In genomic region chr3:14538451-14539088, GRCh38 we compare ENCODE assay signal across 17 cellular contexts. TPM values are rescaled to one million over a fixed set of nuclear protein-coding genes. Genes with fewer than 3 reads are reported as not detected.
A peak's percentile ranks its signal among the peaks of the same experiment; 100 is the strongest.
DNase-seq lines count a peak whose midpoint lies in the region; ATAC-seq and TF ChIP-seq lines count a peak whose summit lies in the region.
"Had no signal": no experiment of that assay in that cellular context is flagged by ENCODE, and none has a peak within 500 bp of the region (broad histone marks: within the 10 kb centered on the region; RNA-seq: fewer than 3 reads in every experiment).

No MANE protein-coding gene starts in this region.

- no peaks in the 10 kb centered on the region for H3K9me3 ChIP-seq in left ventricle myocardium inferior (replicated peaks)
- no peaks in the 10 kb centered on the region for H3K9me3 ChIP-seq in WERI-Rb-1 (ENCODE audit: severe bottlenecking)

- H3K36me3 ChIP-seq in left ventricle myocardium inferior, result no peaks in the 10 kb centered on the region
- no peaks in the 10 kb centered on the region for H3K36me3 ChIP-seq in WERI-Rb-1

- peaks cover 82% of the 10 kb centered on the region for H3K4me1 ChIP-seq in left ventricle myocardium inferior

- peak overlapping the region; percentile 71 for H3K4me3 ChIP-seq in left ventricle myocardium inferior
- no peak overlapping the region for H3K4me3 ChIP-seq in WERI-Rb-1 (ENCODE audit: low read depth, low read length)

- ATAC-seq in Right ventricle myocardium inferior, result peak; percentile 24

- H3K27me3 ChIP-seq in left ventricle myocardium inferior (ENCODE audit: low read depth), result no peaks in the 10 kb centered on the region
- no peaks in the 10 kb centered on the region for H3K27me3 ChIP-seq in WERI-Rb-1 (ENCODE audit: insufficient read depth, low read depth, severe bottlenecking)

- intact Hi-C loops in Right ventricle myocardium inferior (cut with DNase I), result loop anchor here (1.0 kb wide), 1 partner anchor 16 kb away; no protein-coding TSS in a partner anchor
- intact Hi-C loops in cardiac septum (cut with DNase I), result loop anchor here (2.0 kb wide), 1 partner anchor 16 kb away; no protein-coding TSS in a partner anchor
- intact Hi-C loops in left ventricle myocardium inferior (cut with micrococcal nuclease), result no loop called here
- intact Hi-C loops in posterior vena cava (cut with DNase I), result no loop called here

- H3K27ac ChIP-seq in left ventricle myocardium inferior (replicated peaks) (peak overlapping the region; percentile 91), WERI-Rb-1 (no peak overlapping the region)
- H3K27ac ChIP-seq: 22Rv1 had no signal

- TF ChIP-seq CTCF in left ventricle myocardium inferior (IDR thresholded peaks at IDR 0.05; ENCODE audit: borderline replicate concordance), result no peak
- no peak for TF ChIP-seq CTCF in WERI-Rb-1 (IDR thresholded peaks at IDR 0.05; ENCODE audit: low read depth, low read length)

- no peak for DNase-seq in Right ventricle myocardium inferior (ENCODE audit: missing footprints)
- no peak for DNase-seq in cardiac septum (ENCODE audit: low spot score)
- no peak for DNase-seq in left ventricle myocardium inferior
- peak; percentile 53 for DNase-seq in posterior vena cava (ENCODE audit: low spot score)
- no peak for DNase-seq in SK-N-DZ (ENCODE audit: low spot score)
- DNase-seq in GM03348 (ENCODE audit: low spot score), result no peak
- no peak for DNase-seq in activated CD4-positive, alpha-beta T cell treated with anti-CD3 and anti-CD28 coated beads for 48 hours
- no peak for DNase-seq in WERI-Rb-1
- DNase-seq: DMS 273 treated with DMSO at 0.1 percent for 48 hours, H9, NCI-H1417, NCI-H1930, NCI-H524, RPMI8226 had no signal

RNA-seq across cellular contexts. Expression of gene GRIP2, which starts 1.6 kb away (rescaled TPM):
- total RNA-seq in Right ventricle myocardium inferior (39.3 TPM), cardiac septum (67.8 TPM), left ventricle myocardium inferior (59.1 TPM), posterior vena cava (1 to 10 TPM; 3.7 to 3.9 TPM)
- polyA plus RNA-seq in SK-N-DZ (2014; cell fraction: cytosol; rRNA removed), result 0.23 and 0.73 TPM in 2 replicates
- 0.57 and 2.0 TPM in 2 replicates for polyA plus RNA-seq in SK-N-DZ (2014; cell fraction: nucleus; rRNA removed)
- total RNA-seq: HT-29 had no signal
- polyA plus RNA-seq: CD14-positive monocyte had no signal

Comparison
In these comparisons a context has a peak if more than half of its experiments do, and no peak if none do; other contexts are left out.
1. intact Hi-C loops: an anchor here in Right ventricle myocardium inferior (1.0 kb wide) and cardiac septum (2.0 kb wide); none called in left ventricle myocardium inferior and posterior vena cava.